In the genomic region with DNA sequence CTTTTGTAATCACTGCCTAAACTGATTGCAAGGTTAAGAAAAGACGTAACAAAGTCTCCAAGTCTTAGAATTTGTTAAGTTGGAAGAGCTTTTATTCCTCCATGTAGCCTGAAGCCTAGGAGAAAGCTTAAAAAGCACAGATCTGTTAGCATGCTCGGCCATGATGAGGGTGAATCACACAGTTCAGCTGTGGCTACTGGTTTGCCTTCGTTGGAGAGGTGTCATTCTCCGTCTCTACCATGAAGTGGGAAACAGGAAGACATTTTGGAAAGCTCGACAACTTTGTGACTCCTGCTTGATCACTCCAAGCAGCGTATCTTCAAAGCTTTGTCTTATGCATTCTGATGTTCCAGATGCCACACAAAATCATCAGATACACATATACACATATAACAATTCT, we compare ENCODE assay signal across 1 cellular context.
TF ChIP-seq lines count a peak whose summit lies in the region.

No MANE protein-coding gene starts in this region.

TF ChIP-seq in HepG2, 621 proteins besides CTCF, POLR2A, EP300 and RAD21:
- TF ChIP-seq HDAC2 (CRISPR knock-in tag; IDR thresholded peaks at IDR 0.05) (no peak), HMG20B (CRISPR knock-in tag; conservative IDR thresholded peaks at IDR 0.05) (no peak), PRMT3 (CRISPR knock-in tag; IDR thresholded peaks at IDR 0.05; ENCODE audit: borderline replicate concordance, low read depth) (no peak), CC2D1A (CRISPR knock-in tag; IDR thresholded peaks at IDR 0.05) (no peak), KDM4B (CRISPR knock-in tag; IDR thresholded peaks at IDR 0.05) (no peak), TAF1 (CRISPR knock-in tag; IDR thresholded peaks at IDR 0.05) (no peak), ZNF296 (CRISPR knock-in tag; conservative IDR thresholded peaks at IDR 0.05) (no peak), ZNF629 (CRISPR knock-in tag; conservative IDR thresholded peaks at IDR 0.05) (no peak), AGO1 (IDR thresholded peaks at IDR 0.05; ENCODE audit: low read depth, low read length, poor library complexity, severe bottlenecking) (no peak), KDM3A (CRISPR knock-in tag; IDR thresholded peaks at IDR 0.05; ENCODE audit: low read depth) (no peak), ZNF564 (CRISPR knock-in tag; IDR thresholded peaks at IDR 0.05) (no peak), ZNF143 (CRISPR knock-in tag; IDR thresholded peaks at IDR 0.05) (no peak), HNRNPK (IDR thresholded peaks at IDR 0.05; ENCODE audit: low read depth, low read length, poor library complexity, severe bottlenecking) (no peak), MXD3 (CRISPR knock-in tag; IDR thresholded peaks at IDR 0.05) (no peak), ATAD3A (CRISPR knock-in tag; IDR thresholded peaks at IDR 0.05) (no peak), PRPF4 (IDR thresholded peaks at IDR 0.05; ENCODE audit: low read depth, low read length, poor library complexity, severe bottlenecking) (no peak), SIN3B (IDR thresholded peaks at IDR 0.05; ENCODE audit: low read length) (no peak)
- TF ChIP-seq, protein P1, sequence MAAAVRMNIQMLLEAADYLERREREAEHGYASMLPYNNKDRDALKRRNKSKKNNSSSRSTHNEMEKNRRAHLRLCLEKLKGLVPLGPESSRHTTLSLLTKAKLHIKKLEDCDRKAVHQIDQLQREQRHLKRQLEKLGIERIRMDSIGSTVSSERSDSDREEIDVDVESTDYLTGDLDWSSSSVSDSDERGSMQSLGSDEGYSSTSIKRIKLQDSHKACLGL (CRISPR knock-in tag; IDR thresholded peaks at IDR 0.05), result no peak
- TF ChIP-seq, protein P2, sequence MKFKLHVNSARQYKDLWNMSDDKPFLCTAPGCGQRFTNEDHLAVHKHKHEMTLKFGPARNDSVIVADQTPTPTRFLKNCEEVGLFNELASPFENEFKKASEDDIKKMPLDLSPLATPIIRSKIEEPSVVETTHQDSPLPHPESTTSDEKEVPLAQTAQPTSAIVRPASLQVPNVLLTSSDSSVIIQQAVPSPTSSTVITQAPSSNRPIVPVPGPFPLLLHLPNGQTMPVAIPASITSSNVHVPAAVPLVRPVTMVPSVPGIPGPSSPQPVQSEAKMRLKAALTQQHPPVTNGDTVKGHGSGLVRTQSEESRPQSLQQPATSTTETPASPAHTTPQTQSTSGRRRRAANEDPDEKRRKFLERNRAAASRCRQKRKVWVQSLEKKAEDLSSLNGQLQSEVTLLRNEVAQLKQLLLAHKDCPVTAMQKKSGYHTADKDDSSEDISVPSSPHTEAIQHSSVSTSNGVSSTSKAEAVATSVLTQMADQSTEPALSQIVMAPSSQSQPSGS (CRISPR knock-in tag; IDR thresholded peaks at IDR 0.05), result no peak
- TF ChIP-seq, protein P3, sequence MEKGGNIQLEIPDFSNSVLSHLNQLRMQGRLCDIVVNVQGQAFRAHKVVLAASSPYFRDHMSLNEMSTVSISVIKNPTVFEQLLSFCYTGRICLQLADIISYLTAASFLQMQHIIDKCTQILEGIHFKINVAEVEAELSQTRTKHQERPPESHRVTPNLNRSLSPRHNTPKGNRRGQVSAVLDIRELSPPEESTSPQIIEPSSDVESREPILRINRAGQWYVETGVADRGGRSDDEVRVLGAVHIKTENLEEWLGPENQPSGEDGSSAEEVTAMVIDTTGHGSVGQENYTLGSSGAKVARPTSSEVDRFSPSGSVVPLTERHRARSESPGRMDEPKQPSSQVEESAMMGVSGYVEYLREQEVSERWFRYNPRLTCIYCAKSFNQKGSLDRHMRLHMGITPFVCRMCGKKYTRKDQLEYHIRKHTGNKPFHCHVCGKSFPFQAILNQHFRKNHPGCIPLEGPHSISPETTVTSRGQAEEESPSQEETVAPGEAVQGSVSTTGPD (CRISPR knock-in tag; IDR thresholded peaks at IDR 0.05), result no peak
